Comparison of ENCODE assay signal across 21 cellular contexts in the genomic region with DNA sequence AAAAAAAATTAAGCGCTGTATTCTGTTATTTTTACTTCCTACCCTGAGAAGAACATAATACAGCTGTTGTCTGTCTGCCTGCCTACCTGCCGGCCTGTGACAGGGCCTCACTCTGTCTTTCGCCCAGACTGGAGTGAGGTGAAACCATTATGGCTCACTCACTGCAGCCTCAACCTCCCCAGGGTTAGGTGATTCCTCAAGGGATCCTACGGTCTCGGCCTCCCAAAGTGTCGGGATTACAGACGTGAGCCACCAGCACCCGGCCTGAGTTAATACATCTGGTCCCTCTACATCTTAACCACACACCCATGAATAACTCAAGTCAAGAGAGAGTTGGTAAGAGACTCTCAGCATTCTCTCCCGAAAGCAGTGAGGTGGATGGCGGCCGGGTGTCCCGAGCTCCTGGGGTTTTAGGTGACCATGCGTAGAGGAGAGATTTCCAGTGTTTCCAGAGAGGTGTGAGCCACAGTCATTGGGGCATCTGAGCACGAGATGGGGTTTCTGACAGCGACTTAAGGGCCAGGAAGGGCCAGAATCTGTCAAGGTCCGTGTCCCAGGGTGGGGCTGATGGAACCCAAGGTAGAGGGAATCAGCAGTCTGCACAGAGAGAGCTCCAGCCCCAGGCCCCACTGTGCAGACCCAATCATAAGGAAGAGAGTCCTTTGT.
DNase-seq lines count a peak whose midpoint lies in the region; TF ChIP-seq lines count a peak whose summit lies in the region.
"Had no signal": no experiment of that assay in that cellular context is flagged by ENCODE, and none has a peak within 500 bp of the region (broad histone marks: within the 10 kb centered on the region; RNA-seq: fewer than 3 reads in every experiment).

No MANE protein-coding gene starts in this region.

- peak overlapping the region; percentile 44 for H3K9ac ChIP-seq in neuronal stem cell (ENCODE audit: low read depth, low read length, poor library complexity)
- H3K9ac ChIP-seq: BLaER1 had no signal

- H2BK5ac ChIP-seq in neuronal stem cell (ENCODE audit: low read length), result no peak overlapping the region

- no peak overlapping the region for H3K4me2 ChIP-seq in neuronal stem cell (ENCODE audit: insufficient read depth, low read length, poor library complexity, severe bottlenecking)
- H3K4me2 ChIP-seq: BLaER1 had no signal

- H2BK15ac ChIP-seq in neuronal stem cell (ENCODE audit: low read length), result no peak overlapping the region

- peaks cover 2% of the 10 kb centered on the region for H3K79me1 ChIP-seq in neuronal stem cell (ENCODE audit: low read depth, low read length)

- no peak overlapping the region for H4K91ac ChIP-seq in neuronal stem cell (ENCODE audit: low read depth, low read length, poor library complexity)

- no peak overlapping the region for H2AK5ac ChIP-seq in neuronal stem cell (ENCODE audit: low read depth, low read length)

- no peaks in the 10 kb centered on the region for H3K4me1 ChIP-seq in neuronal stem cell (ENCODE audit: control insufficient read depth in 2 of 2, insufficient read depth in 1 of 2, low read depth in 1 of 2, low read length in 2 of 2)
- H3K4me1 ChIP-seq in sigmoid colon, result no peaks in the 10 kb centered on the region
- H3K4me1 ChIP-seq: BLaER1, HAP-1 had no signal

- H4K8ac ChIP-seq in neuronal stem cell (ENCODE audit: low read depth, low read length), result no peak overlapping the region

- peaks cover 12% of the 10 kb centered on the region for H3K9me3 Mint-ChIP-seq in activated naive CD8-positive, alpha-beta T cell (ENCODE audit: low read depth)
- H3K9me3 Mint-ChIP-seq in activated naive CD8-positive, alpha-beta T cell treated with anti-CD3 and anti-CD28 coated beads for 36 hours, result peaks cover 32% of the 10 kb centered on the region
- H3K9me3 Mint-ChIP-seq in activated T-helper 1 cell treated with anti-CD3 and anti-CD28 coated beads, Interleukin-12 subunit alpha, Interleukin-12 subunit beta, Interleukin-2, Interleukin-4 antibody, amounts not matched to agents 30 ng/mL and 10 ng/mL and 1 ng/mL, durations not matched to agents 14 hours and 24 hours and 36 hours, result peaks cover 55% of the 10 kb centered on the region

- H2AFZ ChIP-seq in neuronal stem cell (ENCODE audit: low read length), result no peak overlapping the region

- no peak for TF ChIP-seq POLR2A in sigmoid colon (IDR thresholded peaks at IDR 0.05)

- H3K36me3 ChIP-seq in neuronal stem cell (replicated peaks in 1 of 2; ENCODE audit: control insufficient read depth in 2 of 2, insufficient read depth in 2 of 2, low read length in 2 of 2) (no peaks in the 10 kb centered on the region), sigmoid colon (no peaks in the 10 kb centered on the region)
- H3K36me3 ChIP-seq: BLaER1, HAP-1 had no signal

- H3K27ac ChIP-seq in neuronal stem cell (replicated peaks; ENCODE audit: low read length) (no peak overlapping the region), sigmoid colon (no peak overlapping the region)
- H3K27ac ChIP-seq: 22Rv1, BLaER1, C4-2B had no signal

- H3K9me3 ChIP-seq in neuronal stem cell (replicated peaks in 1 of 2; ENCODE audit: control insufficient read depth in 2 of 2, insufficient read depth in 1 of 2, low read depth in 1 of 2, low read length in 2 of 2) (peaks cover 0 to 18% of the 10 kb centered on the region in 2 donors), sigmoid colon (peaks cover 0 to 9% (median 2%) of the 10 kb centered on the region in 4 donors)

- no peak for TF ChIP-seq EP300 in sigmoid colon (IDR thresholded peaks at IDR 0.05)

- no peak overlapping the region for H3K4ac ChIP-seq in neuronal stem cell (ENCODE audit: low read length)

- peak overlapping the region; percentile 4 for H3K27ac Mint-ChIP-seq in activated naive CD8-positive, alpha-beta T cell
- no peak overlapping the region for H3K27ac Mint-ChIP-seq in activated naive CD8-positive, alpha-beta T cell treated with anti-CD3 and anti-CD28 coated beads for 36 hours
- H3K27ac Mint-ChIP-seq in activated T-helper 1 cell treated with anti-CD3 and anti-CD28 coated beads, Interleukin-12 subunit alpha, Interleukin-12 subunit beta, Interleukin-2, Interleukin-4 antibody, amounts not matched to agents 30 ng/mL and 10 ng/mL and 1 ng/mL, durations not matched to agents 14 hours and 24 hours and 36 hours, result peak overlapping the region; percentile 22
- H3K27ac Mint-ChIP-seq: B cell; CD4-positive, CD25-positive, alpha-beta regulatory T cell; CD8-positive, alpha-beta T cell; HFFc6 had no signal

- H3K27me3 ChIP-seq in neuronal stem cell (ENCODE audit: control insufficient read depth in 3 of 3, insufficient read depth in 3 of 3, low read depth in 1 of 3, low read length in 3 of 3) (no peaks in the 10 kb centered on the region), sigmoid colon (peaks cover 0 to 13% (median 0%) of the 10 kb centered on the region in 3 donors)
- H3K27me3 ChIP-seq: BLaER1 had no signal

- no peak overlapping the region for H2BK12ac ChIP-seq in neuronal stem cell (ENCODE audit: low read length)

- peaks cover 9% of the 10 kb centered on the region for H3K36me3 Mint-ChIP-seq in activated naive CD8-positive, alpha-beta T cell
- H3K36me3 Mint-ChIP-seq in activated naive CD8-positive, alpha-beta T cell treated with anti-CD3 and anti-CD28 coated beads for 36 hours, result peaks cover 17% of the 10 kb centered on the region
- H3K36me3 Mint-ChIP-seq in activated T-helper 1 cell treated with anti-CD3 and anti-CD28 coated beads, Interleukin-12 subunit alpha, Interleukin-12 subunit beta, Interleukin-2, Interleukin-4 antibody, amounts not matched to agents 30 ng/mL and 10 ng/mL and 1 ng/mL, durations not matched to agents 14 hours and 24 hours and 36 hours (ENCODE audit: low read depth), result peaks cover 4% of the 10 kb centered on the region
- H3K36me3 Mint-ChIP-seq: CD8-positive, alpha-beta T cell had no signal

- no peak for TF ChIP-seq CTCF in sigmoid colon (IDR thresholded peaks at IDR 0.05)

- no CpG with 5 or more reads among the region's 16 CpGs for WGBS in neuronal stem cell (ENCODE audit: extremely low coverage in 2 of 2, insufficient read length in 2 of 2, insufficient replicate concordance in 1 of 2), 2 donors
- WGBS in sigmoid colon, 2 donors, result 75 to 76% methylated on average over 16 of the region's 16 CpGs

- no peak overlapping the region for H3K4me3 Mint-ChIP-seq in activated naive CD8-positive, alpha-beta T cell
- H3K4me3 Mint-ChIP-seq in activated naive CD8-positive, alpha-beta T cell treated with anti-CD3 and anti-CD28 coated beads for 36 hours, result no peak overlapping the region
- no peak overlapping the region for H3K4me3 Mint-ChIP-seq in activated T-helper 1 cell treated with anti-CD3 and anti-CD28 coated beads, Interleukin-12 subunit alpha, Interleukin-12 subunit beta, Interleukin-2, Interleukin-4 antibody, amounts not matched to agents 30 ng/mL and 10 ng/mL and 1 ng/mL, durations not matched to agents 14 hours and 24 hours and 36 hours
- H3K4me3 Mint-ChIP-seq: B cell; CD4-positive, CD25-positive, alpha-beta regulatory T cell; CD8-positive, alpha-beta T cell; HFFc6 had no signal

- no peak overlapping the region for H3K18ac ChIP-seq in neuronal stem cell (ENCODE audit: low read length)

- intact Hi-C loops in activated T-helper 1 cell treated with anti-CD3 and anti-CD28 coated beads, Interleukin-12 subunit alpha, Interleukin-12 subunit beta, Interleukin-2, Interleukin-4 antibody, amounts not matched to agents 30 ng/mL and 10 ng/mL and 1 ng/mL, durations not matched to agents 14 hours and 24 hours and 36 hours (cut with micrococcal nuclease), result no loop called here
- intact Hi-C loops in sigmoid colon (cut with DNase I), result no loop called here

- no peak overlapping the region for H3K14ac ChIP-seq in neuronal stem cell (ENCODE audit: low read length)

- H3K4me3 ChIP-seq in neuronal stem cell (ENCODE audit: low read length in 2 of 2) (no peak overlapping the region), sigmoid colon (no peak overlapping the region)
- H3K4me3 ChIP-seq: BLaER1, HAP-1 had no signal

- no peak overlapping the region for H2BK120ac ChIP-seq in neuronal stem cell (ENCODE audit: low read depth, low read length)

- H3K27me3 Mint-ChIP-seq in activated naive CD8-positive, alpha-beta T cell, result peaks cover 4% of the 10 kb centered on the region
- peaks cover 19% of the 10 kb centered on the region for H3K27me3 Mint-ChIP-seq in activated naive CD8-positive, alpha-beta T cell treated with anti-CD3 and anti-CD28 coated beads for 36 hours
- H3K27me3 Mint-ChIP-seq in activated T-helper 1 cell treated with anti-CD3 and anti-CD28 coated beads, Interleukin-12 subunit alpha, Interleukin-12 subunit beta, Interleukin-2, Interleukin-4 antibody, amounts not matched to agents 30 ng/mL and 10 ng/mL and 1 ng/mL, durations not matched to agents 14 hours and 24 hours and 36 hours (ENCODE audit: insufficient read depth), result no peaks in the 10 kb centered on the region
- H3K27me3 Mint-ChIP-seq: B cell; CD4-positive, CD25-positive, alpha-beta regulatory T cell had no signal

- H3K4me1 Mint-ChIP-seq in activated naive CD8-positive, alpha-beta T cell (ENCODE audit: low read depth), result peaks cover 25% of the 10 kb centered on the region
- peaks cover 19% of the 10 kb centered on the region for H3K4me1 Mint-ChIP-seq in activated naive CD8-positive, alpha-beta T cell treated with anti-CD3 and anti-CD28 coated beads for 36 hours
- H3K4me1 Mint-ChIP-seq in activated T-helper 1 cell treated with anti-CD3 and anti-CD28 coated beads, Interleukin-12 subunit alpha, Interleukin-12 subunit beta, Interleukin-2, Interleukin-4 antibody, amounts not matched to agents 30 ng/mL and 10 ng/mL and 1 ng/mL, durations not matched to agents 14 hours and 24 hours and 36 hours (ENCODE audit: low read depth), result peaks cover 32% of the 10 kb centered on the region
- H3K4me1 Mint-ChIP-seq: B cell had no signal

- DNase-seq in activated naive CD8-positive, alpha-beta T cell treated with anti-CD3 and anti-CD28 coated beads for 36 hours, result no peak
- no peak for DNase-seq in activated T-helper 1 cell treated with anti-CD3 and anti-CD28 coated beads, Interleukin-12 subunit alpha, Interleukin-12 subunit beta, Interleukin-2, Interleukin-4 antibody, amounts not matched to agents 30 ng/mL and 10 ng/mL and 1 ng/mL, durations not matched to agents 14 hours and 24 hours and 36 hours (ENCODE audit: low spot score)
- DNase-seq in neuronal stem cell (ENCODE audit: low spot score), result no peak
- peak; percentile 55 for DNase-seq in sigmoid colon
- DNase-seq in DMS114 treated with DMSO at 0.1 percent for 48 hours (lab: John Stamatoyannopoulos, UW; ENCODE audit: unreplicated experiment), result no peak
- DNase-seq in COR-L47 (lab: John Stamatoyannopoulos, UW), result no peak
- no peak for DNase-seq in hepatic stellate cell (ENCODE audit: low spot score)
- DNase-seq: CD4-positive, CD25-positive, alpha-beta regulatory T cell; DMS 273 treated with DMSO at 0.1 percent for 48 hours; DMS53; DMS79 treated with DMSO at 0.1 percent for 48 hours; GF-D8; GOT3; HFFc6 had no signal

- H3K23ac ChIP-seq in neuronal stem cell (ENCODE audit: low read depth, low read length, poor library complexity), result no peak overlapping the region
